In genomic region chr14:70753518-70753953, GRCh38 we compare ENCODE assay signal across 1 cellular context.
TF ChIP-seq lines count a peak whose summit lies in the region.

No MANE protein-coding gene starts in this region.

TF ChIP-seq in HepG2, 621 proteins besides CTCF, POLR2A, EP300 and RAD21 (continued from another document and continues in another):
- no peak for TF ChIP-seq ZSCAN5A (CRISPR knock-in tag; IDR thresholded peaks at IDR 0.05; ENCODE audit: borderline replicate concordance)
- no peak for TF ChIP-seq GABPA (IDR thresholded peaks at IDR 0.05; ENCODE audit: low read depth, low read length)
- no peak; the same call in 1 of the 2 replicates for TF ChIP-seq GABPA (CRISPR knock-in tag; IDR thresholded peaks at IDR 0.05; ENCODE audit: low read depth)
- 0 out of 2 replicates have a peak, but pooled peaks have one; percentile 77 for TF ChIP-seq ZNF510 (CRISPR knock-in tag; IDR thresholded peaks at IDR 0.05; ENCODE audit: low read depth)
- TF ChIP-seq POGK (CRISPR knock-in tag; conservative IDR thresholded peaks at IDR 0.05) = 0 out of 2 replicates have a peak, but pooled peaks have one; percentile 31
- TF ChIP-seq ATF7-NPFF (CRISPR knock-in tag; IDR thresholded peaks at IDR 0.05; ENCODE audit: low read depth) = no peak
- TF ChIP-seq ARID5B (CRISPR knock-in tag; IDR thresholded peaks at IDR 0.05) = peak; percentile 65
- 0 out of 2 replicates have a peak, but pooled peaks have one; percentile 44 for TF ChIP-seq SAP130 (CRISPR knock-in tag; IDR thresholded peaks at IDR 0.05; ENCODE audit: low read depth)
- TF ChIP-seq MIER2 (CRISPR knock-in tag; IDR thresholded peaks at IDR 0.05) = peak; percentile 79; the same call in 1 of the 2 replicates
- no peak for TF ChIP-seq SOX13 (IDR thresholded peaks at IDR 0.05)
- TF ChIP-seq SOX13 (CRISPR knock-in tag; conservative IDR thresholded peaks at IDR 0.05 in 1 of 2, IDR thresholded peaks at IDR 0.05 in 1 of 2) = peak in 1 of 2 experiments; percentile 61; a peak in 2 of 4 replicates
- no peak for TF ChIP-seq ZC3H4 (CRISPR knock-in tag; IDR thresholded peaks at IDR 0.05; ENCODE audit: borderline replicate concordance)
- TF ChIP-seq RERE (CRISPR knock-in tag; IDR thresholded peaks at IDR 0.05; ENCODE audit: low read depth) = peak; percentile 50; the same call in 1 of the 2 replicates
- TF ChIP-seq HOXA9 (CRISPR knock-in tag; IDR thresholded peaks at IDR 0.05; ENCODE audit: borderline replicate concordance) = no peak
- TF ChIP-seq THRA (CRISPR knock-in tag; IDR thresholded peaks at IDR 0.05; ENCODE audit: borderline replicate concordance) = peak; percentile 74; the same call in 1 of the 2 replicates
- peak; percentile 62; the same call in 1 of the 2 replicates for TF ChIP-seq SOX5 (CRISPR knock-in tag; IDR thresholded peaks at IDR 0.05; ENCODE audit: borderline replicate concordance)
- TF ChIP-seq SP5 (CRISPR knock-in tag; IDR thresholded peaks at IDR 0.05; ENCODE audit: borderline replicate concordance, low read depth) = 0 out of 2 replicates have a peak, but pooled peaks have one; percentile 19
- no peak for TF ChIP-seq ZNF563 (CRISPR knock-in tag; IDR thresholded peaks at IDR 0.05)
- TF ChIP-seq ZNF576 (CRISPR knock-in tag; IDR thresholded peaks at IDR 0.05) = no peak
- peak; percentile 40; the same call in 1 of the 2 replicates for TF ChIP-seq ZNF691 (CRISPR knock-in tag; IDR thresholded peaks at IDR 0.05; ENCODE audit: borderline replicate concordance, low read depth)
- no peak for TF ChIP-seq STAT6 (CRISPR knock-in tag; IDR thresholded peaks at IDR 0.05; ENCODE audit: borderline replicate concordance)
- TF ChIP-seq ZNF589 (CRISPR knock-in tag; conservative IDR thresholded peaks at IDR 0.05) = no peak
- TF ChIP-seq MLX (CRISPR knock-in tag; IDR thresholded peaks at IDR 0.05) = peak; percentile 36; the same call in 1 of the 2 replicates
- TF ChIP-seq ZBTB14 (CRISPR knock-in tag; IDR thresholded peaks at IDR 0.05) = no peak
- no peak for TF ChIP-seq ZNF333 (CRISPR knock-in tag; IDR thresholded peaks at IDR 0.05; ENCODE audit: borderline replicate concordance)
- no peak for TF ChIP-seq ZNF782 (CRISPR knock-in tag; IDR thresholded peaks at IDR 0.05; ENCODE audit: borderline replicate concordance)
- no peak for TF ChIP-seq LCORL (IDR thresholded peaks at IDR 0.05)
- peak; percentile 61 for TF ChIP-seq LCORL (CRISPR knock-in tag; IDR thresholded peaks at IDR 0.05)
- TF ChIP-seq ZNF556 (CRISPR knock-in tag; IDR thresholded peaks at IDR 0.05; ENCODE audit: borderline replicate concordance) = peak; percentile 59; the same call in 1 of the 2 replicates
- TF ChIP-seq NR2C2 (CRISPR knock-in tag; IDR thresholded peaks at IDR 0.05; ENCODE audit: borderline replicate concordance) = peak; percentile 50; the same call in 1 of the 2 replicates
- TF ChIP-seq RCOR2 (CRISPR knock-in tag; IDR thresholded peaks at IDR 0.05) = no peak
